In the genomic region with DNA sequence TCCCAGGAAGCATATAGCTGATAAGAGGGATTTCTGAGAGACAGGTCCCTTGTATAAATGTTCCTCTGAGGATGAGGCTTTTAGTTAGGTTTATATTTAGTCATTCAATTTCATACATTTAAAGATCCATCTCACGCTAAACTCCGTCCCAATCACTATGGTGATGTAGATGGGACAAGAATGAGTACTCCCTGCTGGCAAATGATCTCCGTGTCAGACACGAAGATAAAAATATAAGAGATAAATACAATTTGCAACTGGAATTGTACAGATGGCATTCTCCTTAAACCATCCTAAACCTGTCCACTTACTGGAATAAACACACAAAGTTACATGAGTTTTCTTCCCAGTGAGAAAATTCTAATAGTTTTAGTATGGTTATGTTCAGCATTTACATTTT, we compare ENCODE assay signal across 14 cellular contexts.
DNase-seq lines count a peak whose midpoint lies in the region; ATAC-seq, FAIRE-seq and TF ChIP-seq lines count a peak whose summit lies in the region.
"Had no signal": no experiment of that assay in that cellular context is flagged by ENCODE, and none has a peak within 500 bp of the region (broad histone marks: within the 10 kb centered on the region; RNA-seq: fewer than 3 reads in every experiment).

No MANE protein-coding gene starts in this region.

- CTCF ChIA-PET in H1 (lab: Charles Lee; ENCODE audit: partially characterized antibody) = interaction anchor here (1.3 kb wide), 1 partner anchor 37 kb away, joined by 3 read pairs; no protein-coding TSS in a partner anchor

- H2BK120ac ChIP-seq in H1 (replicated peaks; ENCODE audit: low read depth, low read length) = peak overlapping the region; percentile 95

- TF ChIP-seq EP300 in H1 (IDR thresholded peaks at IDR 0.05; ENCODE audit: borderline replicate concordance in 1 of 2, low read depth in 2 of 2, low read length in 2 of 2) = no peak

- peaks cover 6% of the 10 kb centered on the region; the same call in 1 of the 2 replicates for H3K23me2 ChIP-seq in H1 (ENCODE audit: low read depth, low read length)

- peak overlapping the region; percentile 84; the same call in 1 of the 2 replicates for H2AK5ac ChIP-seq in H1 (ENCODE audit: low read depth, low read length)

- no peaks in the 10 kb centered on the region for H4K20me1 ChIP-seq in H1 (replicated peaks in 1 of 2; ENCODE audit: control insufficient read depth in 1 of 2, insufficient read depth in 2 of 2, low read length in 2 of 2)
- no peaks in the 10 kb centered on the region for H4K20me1 ChIP-seq in smooth muscle cell (ENCODE audit: low read depth)

- no peak for TF ChIP-seq RAD21 in H1 (IDR thresholded peaks at IDR 0.05 in 1 of 2, conservative IDR thresholded peaks at IDR 0.05 in 1 of 2; ENCODE audit: low read depth in 2 of 2, low read length in 2 of 2)

- H2BK20ac ChIP-seq in H1 (ENCODE audit: low read length) = no peak overlapping the region

- no peaks in the 10 kb centered on the region for H3F3A ChIP-seq in smooth muscle cell (ENCODE audit: low read depth)

- peak overlapping the region; percentile 53; the same call in 1 of the 2 replicates for H2BK12ac ChIP-seq in H1 (ENCODE audit: low read depth, low read length)

- no peak overlapping the region for H4K8ac ChIP-seq in H1 (ENCODE audit: extremely low read depth, insufficient read depth, low read length)

- H3K27me3 ChIP-seq in HUES48 (ENCODE audit: control insufficient read depth, insufficient read depth, low read length) (no peaks in the 10 kb centered on the region), H1 (replicated peaks in 1 of 4; ENCODE audit: control insufficient read depth in 3 of 4, extremely low read depth in 1 of 4, insufficient read depth in 3 of 4, low read length in 3 of 4) (no peaks in the 10 kb centered on the region), iPS-15b (ENCODE audit: control insufficient read depth, insufficient read depth, low read length) (no peaks in the 10 kb centered on the region), smooth muscle cell (ENCODE audit: low read depth) (peaks cover 10% of the 10 kb centered on the region), gastrocnemius medialis (no peaks in the 10 kb centered on the region)
- H3K27me3 ChIP-seq: BE2C had no signal

- H3K18ac ChIP-seq in H1 (ENCODE audit: extremely low read depth, low read length) = peak overlapping the region; percentile 91

- DNase-seq in H1 (ENCODE audit: low read depth in 1 of 2, low spot score in 2 of 2) (no peak), smooth muscle cell (lab: John Stamatoyannopoulos, UW; ENCODE audit: unreplicated experiment) (no peak), HuH-7.5 (ENCODE audit: low spot score) (no peak), SW 1271 (lab: John Stamatoyannopoulos, UW) (no peak), gastrocnemius medialis (no peak)
- DNase-seq: BE2C; CD4-positive, alpha-beta memory T cell; DMS79; GF-D8; H7; KBM-7 had no signal

- H3K9me3 ChIP-seq in HUES48 (ENCODE audit: control insufficient read depth, insufficient read depth, low read length) (no peaks in the 10 kb centered on the region), H1 (ENCODE audit: insufficient read depth in 2 of 2, low read depth in 1 of 2, low read length in 1 of 2) (no peaks in the 10 kb centered on the region), iPS-15b (ENCODE audit: control insufficient read depth, insufficient read depth, low read length) (no peaks in the 10 kb centered on the region), smooth muscle cell (replicated peaks; ENCODE audit: low read depth) (no peaks in the 10 kb centered on the region), gastrocnemius medialis (no peaks in the 10 kb centered on the region)
- H3K9me3 ChIP-seq: BE2C had no signal

- no peak overlapping the region for H3K14ac ChIP-seq in H1 (ENCODE audit: insufficient read length)

- H3K4me2 ChIP-seq in H1 (ENCODE audit: insufficient read depth in 1 of 2, low read depth in 2 of 2, low read length in 2 of 2) (peak overlapping the region; percentile 39 to 91; a peak in 3 of 4 replicates), smooth muscle cell (peak overlapping the region; percentile 35)

- H2AFZ ChIP-seq in H1 (ENCODE audit: low read length) = no peak overlapping the region
- H2AFZ ChIP-seq in smooth muscle cell (ENCODE audit: low read depth) = no peak overlapping the region

- H3K27ac ChIP-seq in HUES48 (ENCODE audit: low read depth, low read length) (peak overlapping the region; percentile 75), H1 (ENCODE audit: low read depth, low read length) (no peak overlapping the region), smooth muscle cell (ENCODE audit: low read depth) (no peak overlapping the region), gastrocnemius medialis (no peak overlapping the region)
- H3K27ac ChIP-seq: C4-2B had no signal

- in situ Hi-C loops in gastrocnemius medialis (cut with MboI; ENCODE audit: low sequenced_read_pairs in 4 of 4) = no loop called here

- 21% methylated on average over 4 of the region's 4 CpGs; no CpG with 5 or more reads in 1 of the 2 experiments for WGBS in H1 (ENCODE audit: extremely low coverage in 1 of 2, insufficient coverage in 1 of 2, insufficient read length in 1 of 2, insufficient replicate concordance in 2 of 2, low coverage in 1 of 2, low lambda C conversion rate in 2 of 2, missing lambda C conversion rate in 1 of 2), 2 experiments
- 44% methylated on average over 4 of the region's 4 CpGs for WGBS in smooth muscle cell (ENCODE audit: low lambda C conversion rate)

- H3K79me2 ChIP-seq in H1 (ENCODE audit: control insufficient read depth in 1 of 2, insufficient read depth in 2 of 2, low read length in 2 of 2) (peaks cover 0 to 27% of the 10 kb centered on the region in 2 experiments; a peak in 2 of 4 replicates), smooth muscle cell (ENCODE audit: low read depth) (no peaks in the 10 kb centered on the region)

- TF ChIP-seq CTCF in H1 (IDR thresholded peaks at IDR 0.05; ENCODE audit: control extremely low read depth in 1 of 3, insufficient read depth in 1 of 3, low read depth in 1 of 3, low read length in 3 of 3) = no peak
- no peak for TF ChIP-seq CTCF in smooth muscle cell (IDR thresholded peaks at IDR 0.05; ENCODE audit: borderline replicate concordance, insufficient read depth, poor library complexity, severe bottlenecking)
- TF ChIP-seq CTCF in gastrocnemius medialis (IDR thresholded peaks at IDR 0.05 in 4 of 5, conservative IDR thresholded peaks at IDR 0.05 in 1 of 5) = no peak

- H3K4me1 ChIP-seq in HUES48 (ENCODE audit: control insufficient read depth, insufficient read depth, low read length) (peaks cover 25% of the 10 kb centered on the region), H1 (replicated peaks in 1 of 4; ENCODE audit: control insufficient read depth in 3 of 4, insufficient read depth in 4 of 4, low read length in 3 of 4) (peaks cover 0 to 9% (median 2%) of the 10 kb centered on the region in 4 experiments; a peak in 4 of 7 replicates), iPS-15b (ENCODE audit: control insufficient read depth, insufficient read depth, low read length) (peaks cover 10% of the 10 kb centered on the region), smooth muscle cell (ENCODE audit: low read depth) (no peaks in the 10 kb centered on the region), gastrocnemius medialis (no peaks in the 10 kb centered on the region)
- H3K4me1 ChIP-seq: BE2C had no signal

- intact Hi-C loops in gastrocnemius medialis (cut with DNase I; ENCODE audit: low total_unique reads) = no loop called here

- TF ChIP-seq POLR2A in H1 (IDR thresholded peaks at IDR 0.05; ENCODE audit: control extremely low read depth in 1 of 2, low read depth in 2 of 2, low read length in 2 of 2) (no peak), gastrocnemius medialis (IDR thresholded peaks at IDR 0.05) (no peak)

- H3K36me3 ChIP-seq in HUES48 (ENCODE audit: control insufficient read depth, insufficient read depth, low read length) (peaks cover 32% of the 10 kb centered on the region), H1 (ENCODE audit: control insufficient read depth in 2 of 4, insufficient read depth in 4 of 4, low read length in 3 of 4) (peaks cover 0 to 38% (median 4%) of the 10 kb centered on the region in 4 experiments; a peak in 3 of 8 replicates), iPS-15b (ENCODE audit: control insufficient read depth, insufficient read depth, low read length) (peaks cover 5% of the 10 kb centered on the region), smooth muscle cell (ENCODE audit: low read depth) (no peaks in the 10 kb centered on the region), gastrocnemius medialis (no peaks in the 10 kb centered on the region)
- H3K36me3 ChIP-seq: BE2C had no signal

- H3K79me1 ChIP-seq in H1 (ENCODE audit: low read depth, low read length) = no peaks in the 10 kb centered on the region

- H3K9ac ChIP-seq in HUES48 (ENCODE audit: low read depth, low read length) (peak overlapping the region; percentile 39), H1 (replicated peaks in 1 of 4; ENCODE audit: extremely low read depth in 1 of 4, low read depth in 3 of 4, low read length in 3 of 4) (no peak overlapping the region; a peak in 1 of 7 replicates), iPS-15b (ENCODE audit: low read depth, low read length) (peak overlapping the region; percentile 70), smooth muscle cell (ENCODE audit: low read depth) (no peak overlapping the region)

- no peak overlapping the region for H4K91ac ChIP-seq in H1 (replicated peaks; ENCODE audit: insufficient read length, low read length)

- no peak overlapping the region for H3K4ac ChIP-seq in H1 (replicated peaks; ENCODE audit: insufficient read length, low read depth, low read length)

- no peak overlapping the region for H2BK15ac ChIP-seq in H1 (ENCODE audit: low read length)

- no peak for ATAC-seq in gastrocnemius medialis

- H3K23ac ChIP-seq in H1 (ENCODE audit: insufficient read length) = no peak overlapping the region

- peak overlapping the region; percentile 49 for H3K4me3 ChIP-seq in HUES48 (ENCODE audit: low read depth, low read length)
- peak overlapping the region in 2 of 4 experiments; percentile 24 to 48; a peak in 3 of 8 replicates for H3K4me3 ChIP-seq in H1 (ENCODE audit: extremely low read depth in 1 of 4, insufficient read depth in 2 of 4, low read depth in 3 of 4, low read length in 4 of 4)
- peak overlapping the region; percentile 18 for H3K4me3 ChIP-seq in iPS-15b (ENCODE audit: low read depth, low read length)
- H3K4me3 ChIP-seq in smooth muscle cell = no peak overlapping the region
- H3K4me3 ChIP-seq in gastrocnemius medialis = no peak overlapping the region

- POLR2A ChIA-PET in H1 (lab: Charles Lee; ENCODE audit: partially characterized antibody) = interaction anchor here (0.7 to 5.0 kb wide), 5 partner anchors 7 to 169 kb away, joined by 3 to 20 read pairs (median 4); no protein-coding TSS in a partner anchor

- H2BK5ac ChIP-seq in H1 (ENCODE audit: low read depth, low read length) = peak overlapping the region; percentile 15; the same call in 1 of the 2 replicates

- H3K56ac ChIP-seq in H1 (replicated peaks; ENCODE audit: insufficient read length, low read depth, low read length) = no peak overlapping the region

- peak overlapping the region; percentile 45 for H4K5ac ChIP-seq in H1 (ENCODE audit: insufficient read length, low read depth, low read length)

- FAIRE-seq in H1 (lab: Jason Lieb, UNC) = no peak

TF ChIP-seq in H1, 55 proteins besides CTCF, POLR2A, EP300 and RAD21 (continues in another document):
- TF ChIP-seq NANOG (IDR thresholded peaks at IDR 0.05; ENCODE audit: insufficient read depth, low read depth, low read length, poor library complexity, severe bottlenecking) (no peak), EGR1 (IDR thresholded peaks at IDR 0.05; ENCODE audit: borderline replicate concordance, low read depth, low read length) (no peak), SUZ12 (IDR thresholded peaks at IDR 0.05; ENCODE audit: low read length) (no peak)

Comparison
In these comparisons a context has a peak if more than half of its experiments do, and no peak if none do; other contexts are left out.
1. H3K4me3 ChIP-seq: peak in HUES48 (single experiment) and iPS-15b (single experiment); none in smooth muscle cell (single experiment) and gastrocnemius medialis (0 of 4).
2. H3K9ac ChIP-seq: peak in HUES48 (single experiment) and iPS-15b (single experiment); none in H1 (0 of 4) and smooth muscle cell (single experiment).